In the genomic region with DNA sequence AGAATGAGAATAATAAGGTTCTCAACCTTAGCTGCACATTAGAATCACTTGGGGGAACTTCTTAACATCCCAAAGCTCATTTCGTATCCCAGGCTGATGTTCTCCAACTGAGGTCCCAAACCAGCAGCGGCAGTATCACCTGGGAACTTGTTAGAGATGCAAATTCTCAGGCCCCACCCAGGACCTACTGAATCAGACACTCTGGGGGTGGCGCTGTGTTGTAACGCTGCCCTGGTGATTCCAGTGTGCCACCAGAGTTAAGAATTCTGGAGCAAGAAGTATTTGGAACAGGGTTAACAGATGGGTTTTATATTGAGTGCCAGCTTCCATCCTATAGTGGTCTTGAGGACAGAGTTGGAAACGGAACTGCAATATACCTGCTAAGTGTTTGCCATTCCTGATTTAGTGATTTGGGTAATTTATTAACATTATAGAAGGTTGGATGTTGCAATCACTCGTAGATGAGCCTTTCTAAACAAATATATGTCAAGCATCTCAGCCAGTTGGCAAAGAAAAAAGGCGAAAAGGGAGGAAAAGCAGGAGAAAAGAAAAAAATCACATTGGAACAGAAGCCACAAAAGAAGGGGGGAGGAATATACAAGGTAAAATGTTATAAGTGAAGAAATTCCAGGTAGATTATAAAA, we compare ENCODE assay signal across 21 cellular contexts.
DNase-seq lines count a peak whose midpoint lies in the region; ATAC-seq and TF ChIP-seq lines count a peak whose summit lies in the region.
"Had no signal": no experiment of that assay in that cellular context is flagged by ENCODE, and none has a peak within 500 bp of the region (broad histone marks: within the 10 kb centered on the region; RNA-seq: fewer than 3 reads in every experiment).

No MANE protein-coding gene starts in this region.

- 80% methylated on average over 7 of the region's 7 CpGs; no CpG with 5 or more reads in 1 of the 2 experiments for WGBS in endodermal cell (ENCODE audit: insufficient coverage in 1 of 2, insufficient read length in 1 of 2), 2 experiments

- no peak overlapping the region for H3K27ac ChIP-seq in endodermal cell (ENCODE audit: low read depth, low read length)
- H3K27ac ChIP-seq: HL-60 had no signal

- peak; percentile 28 for TF ChIP-seq CTCF in endodermal cell (conservative IDR thresholded peaks at IDR 0.05)
- TF ChIP-seq CTCF in GM20000 (IDR thresholded peaks at IDR 0.05; ENCODE audit: extremely low read depth, missing control alignments), result no peak

- H3K36me3 ChIP-seq in endodermal cell (ENCODE audit: control insufficient read depth, insufficient read depth, low read length), result no peaks in the 10 kb centered on the region
- H3K36me3 ChIP-seq: BE2C, HAP-1 had no signal

- CTCF ChIA-PET in activated CD4-positive, alpha-beta memory T cell treated with anti-CD3 and anti-CD28 coated beads, Interleukin-2, amount 10 ng/mL, durations not matched to agents 7 days and 5 days (lab: Charles Lee), result no interaction called here

- peaks cover 6% of the 10 kb centered on the region for H3K4me1 Mint-ChIP-seq in T-helper 2 cell treated with Interferon-gamma antibody and Interleukin-4, amounts not matched to agents 5 μg/mL and 100 μg/mL, for 36 hours (ENCODE audit: low read depth)
- peaks cover 2% of the 10 kb centered on the region for H3K4me1 Mint-ChIP-seq in T-helper 17 cell
- peaks cover 21% of the 10 kb centered on the region for H3K4me1 Mint-ChIP-seq in endodermal cell
- H3K4me1 Mint-ChIP-seq in activated CD4-positive, alpha-beta memory T cell treated with anti-CD3 and anti-CD28 coated beads, Interleukin-2, amount 10 ng/mL, durations not matched to agents 7 days and 5 days, result peaks cover 3% of the 10 kb centered on the region

- no peaks in the 10 kb centered on the region for H3K4me1 ChIP-seq in endodermal cell (ENCODE audit: control insufficient read depth, insufficient read depth, low read length)
- H3K4me1 ChIP-seq: BE2C had no signal

- no peaks in the 10 kb centered on the region for H3K27me3 ChIP-seq in endodermal cell (ENCODE audit: control insufficient read depth, insufficient read depth, low read length, poor library complexity, severe bottlenecking)
- H3K27me3 ChIP-seq: BE2C, SJSA1 had no signal

- no peak for ATAC-seq in T-helper 17 cell
- ATAC-seq: HepG2, Right ventricle myocardium inferior had no signal

- no peak overlapping the region for H3K4me3 ChIP-seq in endodermal cell (ENCODE audit: low read length)
- H3K4me3 ChIP-seq: HAP-1, SJSA1 had no signal

- POLR2A ChIA-PET in activated CD4-positive, alpha-beta memory T cell treated with anti-CD3 and anti-CD28 coated beads, Interleukin-2, amount 10 ng/mL, durations not matched to agents 7 days and 5 days (lab: Charles Lee), result no interaction called here

- H3K9me3 Mint-ChIP-seq in T-helper 2 cell treated with Interferon-gamma antibody and Interleukin-4, amounts not matched to agents 5 μg/mL and 100 μg/mL, for 36 hours, result no peaks in the 10 kb centered on the region
- no peaks in the 10 kb centered on the region for H3K9me3 Mint-ChIP-seq in endodermal cell
- H3K9me3 Mint-ChIP-seq in activated CD4-positive, alpha-beta memory T cell treated with anti-CD3 and anti-CD28 coated beads, Interleukin-2, amount 10 ng/mL, durations not matched to agents 7 days and 5 days, result no peaks in the 10 kb centered on the region

- H3K27ac Mint-ChIP-seq in T-helper 2 cell treated with Interferon-gamma antibody and Interleukin-4, amounts not matched to agents 5 μg/mL and 100 μg/mL, for 36 hours, result peak overlapping the region; percentile 6
- H3K27ac Mint-ChIP-seq in T-helper 17 cell, result peak overlapping the region; percentile 24
- H3K27ac Mint-ChIP-seq in endodermal cell, result no peak overlapping the region
- no peak overlapping the region for H3K27ac Mint-ChIP-seq in activated CD4-positive, alpha-beta memory T cell treated with anti-CD3 and anti-CD28 coated beads, Interleukin-2, amount 10 ng/mL, durations not matched to agents 7 days and 5 days

- H3K4me3 Mint-ChIP-seq in T-helper 2 cell treated with Interferon-gamma antibody and Interleukin-4, amounts not matched to agents 5 μg/mL and 100 μg/mL, for 36 hours, result no peak overlapping the region
- H3K4me3 Mint-ChIP-seq in T-helper 17 cell, result no peak overlapping the region
- no peak overlapping the region for H3K4me3 Mint-ChIP-seq in endodermal cell
- no peak overlapping the region for H3K4me3 Mint-ChIP-seq in activated CD4-positive, alpha-beta memory T cell treated with anti-CD3 and anti-CD28 coated beads, Interleukin-2, amount 10 ng/mL, durations not matched to agents 7 days and 5 days

- DNase-seq in T-helper 2 cell treated with Interferon-gamma antibody and Interleukin-4, amounts not matched to agents 5 μg/mL and 100 μg/mL, for 36 hours (ENCODE audit: low spot score), result no peak
- DNase-seq in T-helper 2 cell (no peak), T-helper 17 cell (no peak), endodermal cell (peak; percentile 79), KG1 (lab: John Stamatoyannopoulos, UW) (no peak), GM20000 (ENCODE audit: low spot score) (no peak), NCI-H2107 (lab: John Stamatoyannopoulos, UW) (no peak)
- no peak for DNase-seq in activated CD4-positive, alpha-beta memory T cell treated with anti-CD3 and anti-CD28 coated beads, Interleukin-2, amount 10 ng/mL, durations not matched to agents 7 days and 5 days
- DNase-seq: BE2C, DMS53, GDM1, KBM-7, NCI-H1092 treated with DMSO at 0.1 percent for 48 hours, NCI-H146, NCI-H2029 treated with DMSO at 0.1 percent for 48 hours, NCI-H510A had no signal

- peaks cover 2% of the 10 kb centered on the region for H3K36me3 Mint-ChIP-seq in T-helper 2 cell treated with Interferon-gamma antibody and Interleukin-4, amounts not matched to agents 5 μg/mL and 100 μg/mL, for 36 hours (ENCODE audit: low read depth)
- no peaks in the 10 kb centered on the region for H3K36me3 Mint-ChIP-seq in T-helper 17 cell (ENCODE audit: low read depth)
- H3K36me3 Mint-ChIP-seq in endodermal cell (ENCODE audit: low read depth), result no peaks in the 10 kb centered on the region
- peaks cover 2% of the 10 kb centered on the region for H3K36me3 Mint-ChIP-seq in activated CD4-positive, alpha-beta memory T cell treated with anti-CD3 and anti-CD28 coated beads, Interleukin-2, amount 10 ng/mL, durations not matched to agents 7 days and 5 days (ENCODE audit: low read depth)

- H3K9me3 ChIP-seq in T-helper 17 cell (ENCODE audit: control insufficient read depth, low read length, poor library complexity, severe bottlenecking) (no peaks in the 10 kb centered on the region), endodermal cell (ENCODE audit: control insufficient read depth, low read length) (no peaks in the 10 kb centered on the region)
- H3K9me3 ChIP-seq: BE2C, HAP-1, SJSA1 had no signal

- H3K9ac ChIP-seq in endodermal cell (ENCODE audit: extremely low read depth, low read length, poor library complexity, severe bottlenecking), result no peak overlapping the region

- no peaks in the 10 kb centered on the region for H3K27me3 Mint-ChIP-seq in T-helper 2 cell treated with Interferon-gamma antibody and Interleukin-4, amounts not matched to agents 5 μg/mL and 100 μg/mL, for 36 hours (ENCODE audit: low read depth)
- no peaks in the 10 kb centered on the region for H3K27me3 Mint-ChIP-seq in T-helper 17 cell
- H3K27me3 Mint-ChIP-seq in endodermal cell (ENCODE audit: insufficient read depth), result no peaks in the 10 kb centered on the region
- H3K27me3 Mint-ChIP-seq in activated CD4-positive, alpha-beta memory T cell treated with anti-CD3 and anti-CD28 coated beads, Interleukin-2, amount 10 ng/mL, durations not matched to agents 7 days and 5 days, result no peaks in the 10 kb centered on the region

Comparison
In these comparisons a context has a peak if more than half of its experiments do, and no peak if none do; other contexts are left out.
1. H3K27ac Mint-ChIP-seq: peak in T-helper 2 cell treated with Interferon-gamma antibody and Interleukin-4, amounts not matched to agents 5 μg/mL and 100 μg/mL, for 36 hours (single experiment) and T-helper 17 cell (single experiment); none in endodermal cell (single experiment) and activated CD4-positive, alpha-beta memory T cell treated with anti-CD3 and anti-CD28 coated beads, Interleukin-2, amount 10 ng/mL, durations not matched to agents 7 days and 5 days (single experiment).